Comparison of ENCODE assay signal across 10 cellular contexts in the genomic region with DNA sequence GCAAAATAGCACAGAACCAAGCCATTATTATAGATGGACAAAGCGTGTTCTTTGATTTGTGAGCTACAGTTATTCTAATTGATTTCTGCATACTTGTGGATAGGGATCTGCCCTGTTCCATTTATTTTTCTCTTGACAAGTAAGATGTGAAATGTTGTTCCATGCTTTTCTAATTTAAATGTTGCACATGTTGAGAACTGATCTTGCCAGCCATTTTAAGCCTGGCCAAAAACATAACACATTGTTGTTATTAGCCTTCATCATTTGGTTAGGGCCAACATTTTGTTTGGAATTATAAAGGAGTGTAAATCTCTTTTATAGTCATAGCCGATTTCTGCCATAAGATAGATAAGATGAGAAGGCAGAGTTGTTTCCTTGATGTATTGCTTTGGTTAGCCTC.
"Had no signal": no experiment of that assay in that cellular context is flagged by ENCODE, and none has a peak within 500 bp of the region (broad histone marks: within the 10 kb centered on the region; RNA-seq: fewer than 3 reads in every experiment).

No MANE protein-coding gene starts in this region.

- H3K9me3 Mint-ChIP-seq: HFFc6 had no signal

- H3K4me3 ChIP-seq: GM23248, HAP-1 had no signal

- H3K4me3 Mint-ChIP-seq: HFFc6 had no signal

- H2AFZ ChIP-seq: GM23248 had no signal

- H3K4me2 ChIP-seq: KMS-11 had no signal

- H3K27ac ChIP-seq: GM23248, HL-60, KMS-11 had no signal

- ATAC-seq: HCT116 had no signal

- H3K27ac Mint-ChIP-seq: HFFc6 had no signal

- H3K9ac ChIP-seq: GM23248, KMS-11 had no signal

- DNase-seq: GM23248, GOT3, H7, HFFc6, IMR-90, KBM-7 had no signal

- H3K9me3 ChIP-seq: HAP-1 had no signal

- H3K36me3 ChIP-seq: HAP-1 had no signal
